In the genomic region with DNA sequence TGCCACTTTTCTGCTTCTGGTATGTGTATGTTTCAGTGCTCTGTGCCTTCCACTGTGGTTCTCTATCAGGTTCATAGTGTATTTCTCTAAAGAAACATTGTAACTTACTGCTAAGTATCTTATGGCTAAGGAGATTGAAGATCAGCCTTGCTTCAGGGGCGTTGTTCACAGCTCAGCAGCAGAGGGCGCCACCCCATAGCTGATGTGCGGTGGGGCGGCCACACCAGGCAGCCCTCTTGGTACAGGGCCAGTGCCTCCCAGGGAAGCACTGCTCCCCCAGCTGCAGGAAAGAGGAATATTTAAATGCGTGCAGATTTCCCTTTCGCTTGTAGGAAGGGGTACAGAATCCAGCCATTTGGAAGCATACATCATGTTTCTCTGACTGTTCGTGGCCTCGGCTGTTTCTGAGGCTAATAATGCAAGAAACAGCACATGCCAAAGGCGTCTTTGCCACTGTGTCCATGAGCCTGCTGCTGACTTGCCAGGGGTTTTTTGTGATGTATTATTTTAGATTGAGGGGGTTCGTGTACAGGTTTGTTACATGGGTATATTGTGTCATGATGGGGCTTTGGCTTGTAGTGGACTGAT, we compare ENCODE assay signal across 8 cellular contexts.
DNase-seq lines count a peak whose midpoint lies in the region; ATAC-seq and TF ChIP-seq lines count a peak whose summit lies in the region.
"Not testable (repeated sequence)": the region's sequence is repeated elsewhere in the genome, so short reads cannot be mapped to it uniquely, and the experiment has no call there.

No MANE protein-coding gene starts in this region.

- H3K4me1 ChIP-seq in CD4-positive, CD25-positive, alpha-beta regulatory T cell (ENCODE audit: control insufficient read depth, insufficient read depth, low read length, poor library complexity, severe bottlenecking); GM23248 (ENCODE audit: insufficient read depth): not testable (repeated sequence)

- H3K36me3 Mint-ChIP-seq in CD4-positive, CD25-positive, alpha-beta regulatory T cell; activated T-helper 1 cell treated with anti-CD3 and anti-CD28 coated beads, Interleukin-12 subunit alpha, Interleukin-12 subunit beta, Interleukin-2, Interleukin-4 antibody, amounts not matched to agents 30 ng/mL and 10 ng/mL and 1 ng/mL, durations not matched to agents 14 hours and 24 hours and 36 hours (ENCODE audit: low read depth); mesothelial cell of epicardium: not testable (repeated sequence)

- H3K4me2 ChIP-seq in GM23248 (ENCODE audit: unreplicated experiment), result peak overlapping the region; percentile 64

- in situ Hi-C loops in GM23248 (cut with MboI), result loop anchor here (25.0 kb wide), 1 partner anchor 158 kb away; a partner anchor contains a TSS

- H4K20me1 ChIP-seq in GM23248 (ENCODE audit: insufficient read depth), result not testable (repeated sequence)

- not testable (repeated sequence) for H3K36me3 ChIP-seq in CD4-positive, CD25-positive, alpha-beta regulatory T cell (ENCODE audit: control insufficient read depth, insufficient read depth, low read length); GM23248 (ENCODE audit: low read depth)

- H3K27me3 Mint-ChIP-seq in CD4-positive, CD25-positive, alpha-beta regulatory T cell; mesothelial cell of epicardium (ENCODE audit: low read depth): not testable (repeated sequence)
- peaks cover 11% of the 10 kb centered on the region for H3K27me3 Mint-ChIP-seq in activated T-helper 1 cell treated with anti-CD3 and anti-CD28 coated beads, Interleukin-12 subunit alpha, Interleukin-12 subunit beta, Interleukin-2, Interleukin-4 antibody, amounts not matched to agents 30 ng/mL and 10 ng/mL and 1 ng/mL, durations not matched to agents 14 hours and 24 hours and 36 hours (ENCODE audit: insufficient read depth)

- 0 out of 2 replicates have a peak overlapping the region, but pooled peaks have one; percentile 44 for H2AFZ ChIP-seq in GM23248

- not testable (repeated sequence) for H3K27me3 ChIP-seq in CD4-positive, CD25-positive, alpha-beta regulatory T cell (ENCODE audit: control insufficient read depth, insufficient read depth, low read length); GM23248 (replicated peaks; ENCODE audit: insufficient read depth)

- not testable (repeated sequence) for H3K9me3 ChIP-seq in CD4-positive, CD25-positive, alpha-beta regulatory T cell (ENCODE audit: control insufficient read depth in 2 of 2, low read length in 2 of 2); GM23248 (ENCODE audit: low read depth)

- not testable (repeated sequence) for H3K9me3 Mint-ChIP-seq in CD4-positive, CD25-positive, alpha-beta regulatory T cell; activated T-helper 1 cell treated with anti-CD3 and anti-CD28 coated beads, Interleukin-12 subunit alpha, Interleukin-12 subunit beta, Interleukin-2, Interleukin-4 antibody, amounts not matched to agents 30 ng/mL and 10 ng/mL and 1 ng/mL, durations not matched to agents 14 hours and 24 hours and 36 hours; mesothelial cell of epicardium

- ATAC-seq in CD4-positive, CD25-positive, alpha-beta regulatory T cell (ENCODE audit: low read depth in 2 of 2), result peak; percentile 67 to 87
- ATAC-seq in SK-N-SH treated with all-trans-retinoic acid at 6 μM for 48 hours, result peak; percentile 99
- ATAC-seq in esophagus mucosa, result peak; percentile 94

- DNase-seq in CD4-positive, CD25-positive, alpha-beta regulatory T cell, result peak; percentile 30 to 62 (median 58)
- DNase-seq in GM23248 (peak; percentile 77), NCI-H146 (lab: John Stamatoyannopoulos, UW) (peak; percentile 54), mesothelial cell of epicardium (ENCODE audit: low spot score in 2 of 2, unreplicated experiment in 2 of 2) (peak; percentile 61 to 90)
- DNase-seq in activated T-helper 1 cell treated with anti-CD3 and anti-CD28 coated beads, Interleukin-12 subunit alpha, Interleukin-12 subunit beta, Interleukin-2, Interleukin-4 antibody, amounts not matched to agents 30 ng/mL and 10 ng/mL and 1 ng/mL, durations not matched to agents 14 hours and 24 hours and 36 hours (ENCODE audit: low spot score), result peak; percentile 57
- DNase-seq in stimulated activated CD4-positive, alpha-beta T cell treated with anti-CD3 and anti-CD28 coated beads, TNF-alpha, amount 100 ng/mL, for 48 hours (ENCODE audit: low read depth in 3 of 3), result peak; percentile 57 to 69 (median 60)

- not testable (repeated sequence) for H3K9ac ChIP-seq in GM23248

- intact Hi-C loops in activated T-helper 1 cell treated with anti-CD3 and anti-CD28 coated beads, Interleukin-12 subunit alpha, Interleukin-12 subunit beta, Interleukin-2, Interleukin-4 antibody, amounts not matched to agents 30 ng/mL and 10 ng/mL and 1 ng/mL, durations not matched to agents 14 hours and 24 hours and 36 hours (cut with micrococcal nuclease), result loop anchor here (1.0 kb wide), 1 partner anchor 169 kb away; no protein-coding TSS in a partner anchor

- 1 to 3% methylated on average over 8 to 10 of the region's 10 CpGs for WGBS in GM23248 (ENCODE audit: low coverage in 1 of 2, low lambda C conversion rate in 2 of 2, missing lambda C conversion rate in 2 of 2), 2 experiments

- H3K79me2 ChIP-seq in GM23248 (ENCODE audit: insufficient read depth), result not testable (repeated sequence)

- not testable (repeated sequence) for H3K4me3 ChIP-seq in CD4-positive, CD25-positive, alpha-beta regulatory T cell (ENCODE audit: low read depth, low read length)
- peak overlapping the region; percentile 55 for H3K4me3 ChIP-seq in GM23248

- not testable (repeated sequence) for H3K27ac ChIP-seq in CD4-positive, CD25-positive, alpha-beta regulatory T cell (ENCODE audit: insufficient read depth, low read length, poor library complexity, severe bottlenecking); GM23248

- not testable (repeated sequence) for H3K9me2 ChIP-seq in GM23248 (ENCODE audit: insufficient read depth)

- H3K4me1 Mint-ChIP-seq in CD4-positive, CD25-positive, alpha-beta regulatory T cell, result not testable (repeated sequence)
- peaks cover 34% of the 10 kb centered on the region for H3K4me1 Mint-ChIP-seq in activated T-helper 1 cell treated with anti-CD3 and anti-CD28 coated beads, Interleukin-12 subunit alpha, Interleukin-12 subunit beta, Interleukin-2, Interleukin-4 antibody, amounts not matched to agents 30 ng/mL and 10 ng/mL and 1 ng/mL, durations not matched to agents 14 hours and 24 hours and 36 hours (ENCODE audit: low read depth)
- H3K4me1 Mint-ChIP-seq in mesothelial cell of epicardium, result peaks cover 11% of the 10 kb centered on the region

- H3F3A ChIP-seq in GM23248 (ENCODE audit: insufficient read depth), result not testable (repeated sequence)

- TF ChIP-seq CTCF in mesothelial cell of epicardium (IDR thresholded peaks at IDR 0.05; ENCODE audit: unreplicated experiment), result peak; percentile 66

- H3K4me3 Mint-ChIP-seq in CD4-positive, CD25-positive, alpha-beta regulatory T cell; activated T-helper 1 cell treated with anti-CD3 and anti-CD28 coated beads, Interleukin-12 subunit alpha, Interleukin-12 subunit beta, Interleukin-2, Interleukin-4 antibody, amounts not matched to agents 30 ng/mL and 10 ng/mL and 1 ng/mL, durations not matched to agents 14 hours and 24 hours and 36 hours: not testable (repeated sequence)
- H3K4me3 Mint-ChIP-seq in mesothelial cell of epicardium, result peak overlapping the region; percentile 33

- not testable (repeated sequence) for H3K27ac Mint-ChIP-seq in CD4-positive, CD25-positive, alpha-beta regulatory T cell; activated T-helper 1 cell treated with anti-CD3 and anti-CD28 coated beads, Interleukin-12 subunit alpha, Interleukin-12 subunit beta, Interleukin-2, Interleukin-4 antibody, amounts not matched to agents 30 ng/mL and 10 ng/mL and 1 ng/mL, durations not matched to agents 14 hours and 24 hours and 36 hours; mesothelial cell of epicardium
